In genomic region chr11:98398508-98398907, GRCh38 we compare ENCODE assay signal across 34 cellular contexts.
"Had no signal": no experiment of that assay in that cellular context is flagged by ENCODE, and none has a peak within 500 bp of the region (broad histone marks: within the 10 kb centered on the region; RNA-seq: fewer than 3 reads in every experiment).

No MANE protein-coding gene starts in this region.

- H3K36me3 ChIP-seq: MG63 had no signal

- H3K27me3 ChIP-seq: MG63 had no signal

- H3K4me3 ChIP-seq: MG63 had no signal

- H3K9me3 ChIP-seq: MG63 had no signal

- DNase-seq: Karpas-422, Kasumi-1, MG63, MM.1S, MV-4-11, NCI-H1048, NCI-H1092, NCI-H1092 treated with DMSO at 0.1 percent for 48 hours, NCI-H1105, NCI-H1105 treated with DMSO at 0.1 percent for 48 hours, NCI-H1417, NCI-H1417 treated with DMSO at 0.1 percent for 48 hours, NCI-H1436, NCI-H1436 treated with DMSO at 0.1 percent for 48 hours, NCI-H146, NCI-H1694, NCI-H1694 treated with DMSO at 0.1 percent for 48 hours, NCI-H187, NCI-H187 treated with DMSO at 0.1 percent for 48 hours, NCI-H1930, NCI-H2029, NCI-H2029 treated with DMSO at 0.1 percent for 48 hours, NCI-H2081, NCI-H2081 treated with DMSO at 0.1 percent for 48 hours, NCI-H2107, NCI-H2171, NCI-H2171 treated with DMSO at 0.1 percent for 48 hours, NCI-H2227 treated with DMSO at 0.1 percent for 48 hours, NCI-H226, NCI-H345, NCI-H446, NCI-H446 treated with DMSO at 0.1 percent for 48 hours, NCI-H510A, NCI-H510A treated with DMSO at 0.1 percent for 48 hours had no signal
